In genomic region chr19:47444388-47444821, GRCh38 we compare ENCODE assay signal across 12 cellular contexts. TPM values are rescaled to one million over a fixed set of nuclear protein-coding genes. Genes with fewer than 3 reads are reported as not detected.
DNase-seq lines count a peak whose midpoint lies in the region; ATAC-seq and TF ChIP-seq lines count a peak whose summit lies in the region.
"Had no signal": no experiment of that assay in that cellular context is flagged by ENCODE, and none has a peak within 500 bp of the region (broad histone marks: within the 10 kb centered on the region; RNA-seq: fewer than 3 reads in every experiment).

No MANE protein-coding gene starts in this region.

- peaks cover 72% of the 10 kb centered on the region for H3K27me3 Mint-ChIP-seq in activated naive CD8-positive, alpha-beta T cell treated with anti-CD3 and anti-CD28 coated beads, Interleukin-2, amount 50 U/mL, for 24 hours
- H3K27me3 Mint-ChIP-seq in naive thymus-derived CD4-positive, alpha-beta T cell = peaks cover 49 to 76% (median 70%) of the 10 kb centered on the region in 5 donors

- H3K4me3 Mint-ChIP-seq in activated naive CD8-positive, alpha-beta T cell treated with anti-CD3 and anti-CD28 coated beads, Interleukin-2, amount 50 U/mL, for 24 hours = no peak overlapping the region
- H3K4me3 Mint-ChIP-seq in naive thymus-derived CD4-positive, alpha-beta T cell = peak overlapping the region; percentile 55 to 83 (median 74)

- H3K36me3 ChIP-seq in DOHH2 (ENCODE audit: control insufficient read depth, low read length) = no peaks in the 10 kb centered on the region
- H3K36me3 ChIP-seq in SJCRH30 = no peaks in the 10 kb centered on the region
- H3K36me3 ChIP-seq in naive thymus-derived CD4-positive, alpha-beta T cell (ENCODE audit: control insufficient read depth in 2 of 3, insufficient read depth in 3 of 3, low read length in 3 of 3) = no peaks in the 10 kb centered on the region
- H3K36me3 ChIP-seq: stomach had no signal

- H3K4me1 Mint-ChIP-seq in activated naive CD8-positive, alpha-beta T cell treated with anti-CD3 and anti-CD28 coated beads, Interleukin-2, amount 50 U/mL, for 24 hours = peaks cover 43% of the 10 kb centered on the region
- peaks cover 44 to 57% (median 46%) of the 10 kb centered on the region in 7 donors for H3K4me1 Mint-ChIP-seq in naive thymus-derived CD4-positive, alpha-beta T cell

- H3K9me2 ChIP-seq in DOHH2 (replicated peaks; ENCODE audit: control insufficient read depth, low read length) = no peaks in the 10 kb centered on the region

- H3K9me3 Mint-ChIP-seq in activated naive CD8-positive, alpha-beta T cell treated with anti-CD3 and anti-CD28 coated beads, Interleukin-2, amount 50 U/mL, for 24 hours = no peaks in the 10 kb centered on the region
- H3K9me3 Mint-ChIP-seq in naive thymus-derived CD4-positive, alpha-beta T cell = peaks cover 0 to 5% (median 0%) of the 10 kb centered on the region in 11 donors

- POLR2A ChIA-PET in naive thymus-derived CD4-positive, alpha-beta T cell (lab: Charles Lee) = interaction anchor here (0.8 to 1.2 kb wide), 2 partner anchors 163 to 301 kb away, joined by 3 read pairs; partner anchors contain the start of gene NOP53

- no peaks in the 10 kb centered on the region for H3K9me3 ChIP-seq in DOHH2 (ENCODE audit: control insufficient read depth, insufficient read depth, low read length)
- no peaks in the 10 kb centered on the region for H3K9me3 ChIP-seq in SJCRH30 (replicated peaks)
- H3K9me3 ChIP-seq in naive thymus-derived CD4-positive, alpha-beta T cell (ENCODE audit: control insufficient read depth in 2 of 3, low read length in 3 of 3) = peaks cover 0 to 4% (median 0%) of the 10 kb centered on the region in 3 experiments

- no peaks in the 10 kb centered on the region for H3K36me3 Mint-ChIP-seq in activated naive CD8-positive, alpha-beta T cell treated with anti-CD3 and anti-CD28 coated beads, Interleukin-2, amount 50 U/mL, for 24 hours (ENCODE audit: low read depth)
- H3K36me3 Mint-ChIP-seq in naive thymus-derived CD4-positive, alpha-beta T cell = no peaks in the 10 kb centered on the region

- H3K27ac ChIP-seq in DOHH2 (ENCODE audit: low read depth, low read length) (no peak overlapping the region), SJCRH30 (no peak overlapping the region)
- H3K27ac ChIP-seq in naive thymus-derived CD4-positive, alpha-beta T cell (ENCODE audit: low read depth, low read length) = no peak overlapping the region
- H3K27ac ChIP-seq: stomach had no signal

- 0 out of 2 replicates have a peak, but pooled peaks cover 4% of the 10 kb centered on the region for H3F3A ChIP-seq in DOHH2 (ENCODE audit: control insufficient read depth, insufficient read depth)

- CTCF ChIA-PET in naive thymus-derived CD4-positive, alpha-beta T cell (lab: Charles Lee) = no interaction called here

- DNase-seq in SJCRH30 (peak; percentile 50 to 65), SHP77 (lab: John Stamatoyannopoulos, UW) (no peak), NCI-H1436 (lab: John Stamatoyannopoulos, UW) (no peak), omental fat pad (ENCODE audit: low spot score) (no peak)
- DNase-seq in activated naive CD8-positive, alpha-beta T cell treated with anti-CD3 and anti-CD28 coated beads, Interleukin-2, amount 50 U/mL, for 24 hours = no peak
- peak in 8 of 9 donors; percentile 23 to 64 (median 50) for DNase-seq in naive thymus-derived CD4-positive, alpha-beta T cell
- DNase-seq: Calu3, NCI-H1930, stomach had no signal

- TF ChIP-seq CTCF in DOHH2 (IDR thresholded peaks at IDR 0.05; ENCODE audit: low read depth, low read length, poor library complexity, severe bottlenecking) = no peak
- no peak for TF ChIP-seq CTCF in omental fat pad (IDR thresholded peaks at IDR 0.05)

- no peak overlapping the region for H3K4me3 ChIP-seq in DOHH2 (ENCODE audit: low read length)
- no peak overlapping the region for H3K4me3 ChIP-seq in SJCRH30
- peak overlapping the region; percentile 26 for H3K4me3 ChIP-seq in naive thymus-derived CD4-positive, alpha-beta T cell (ENCODE audit: low read length)
- H3K4me3 ChIP-seq: stomach had no signal

- peaks cover 25% of the 10 kb centered on the region for H3K27me3 ChIP-seq in DOHH2 (ENCODE audit: control insufficient read depth, low read length)
- H3K27me3 ChIP-seq in SJCRH30 = peaks cover 13% of the 10 kb centered on the region; the same call in 1 of the 2 replicates
- peaks cover 3 to 5% of the 10 kb centered on the region in 2 donors for H3K27me3 ChIP-seq in naive thymus-derived CD4-positive, alpha-beta T cell (ENCODE audit: control insufficient read depth in 2 of 2, insufficient read depth in 2 of 2, low read length in 2 of 2)

- intact Hi-C loops in naive thymus-derived CD4-positive, alpha-beta T cell (cut with micrococcal nuclease) = no loop called here

- no peaks in the 10 kb centered on the region for H3K79me2 ChIP-seq in DOHH2 (ENCODE audit: control insufficient read depth, low read length)

- no peaks in the 10 kb centered on the region for H4K20me1 ChIP-seq in DOHH2 (ENCODE audit: control insufficient read depth, insufficient read depth, low read depth, low read length)

- H3K4me2 ChIP-seq in DOHH2 (ENCODE audit: low read length) = peak overlapping the region; percentile 18; the same call in 1 of the 2 replicates

- peaks cover 24% of the 10 kb centered on the region for H3K4me1 ChIP-seq in DOHH2 (ENCODE audit: control insufficient read depth, low read length)
- no peaks in the 10 kb centered on the region for H3K4me1 ChIP-seq in SJCRH30
- H3K4me1 ChIP-seq in naive thymus-derived CD4-positive, alpha-beta T cell (ENCODE audit: control insufficient read depth in 2 of 2, insufficient read depth in 2 of 2, low read length in 2 of 2) = peaks cover 26 to 33% of the 10 kb centered on the region in 2 donors

- no peak overlapping the region for H3K27ac Mint-ChIP-seq in activated naive CD8-positive, alpha-beta T cell treated with anti-CD3 and anti-CD28 coated beads, Interleukin-2, amount 50 U/mL, for 24 hours
- H3K27ac Mint-ChIP-seq in naive thymus-derived CD4-positive, alpha-beta T cell = peak overlapping the region in 4 of 9 donors; percentile 20 to 59 (median 48)

- peak; percentile 24 for ATAC-seq in activated naive CD8-positive, alpha-beta T cell treated with anti-CD3 and anti-CD28 coated beads, Interleukin-2, amount 50 U/mL, for 24 hours
- ATAC-seq in naive thymus-derived CD4-positive, alpha-beta T cell = no peak
- no peak for ATAC-seq in HG03025 (IDR thresholded peaks at IDR 0.05; ENCODE audit: low FRiP score, unreplicated experiment)
- ATAC-seq in omental fat pad (ENCODE audit: low FRiP score) = no peak

RNA-seq across cellular contexts. Expression of gene MEIS3, which starts 25.1 kb away (rescaled TPM):
- 15.9 and 16.2 TPM in 2 replicates for total RNA-seq in SJCRH30 (2014; rRNA removed; shearing (Covaris generic))
- under 1 TPM in 1 of 5 experiments, not detected in 4; 0.17 TPM for total RNA-seq in naive thymus-derived CD4-positive, alpha-beta T cell
- not detected for polyA plus RNA-seq in naive thymus-derived CD4-positive, alpha-beta T cell
- 10 to 100 TPM in 2 of 4 donors, 1 to 10 TPM in 2; 7.3 to 17.2 (median 11.6) TPM for total RNA-seq in omental fat pad

RNA-seq across cellular contexts. Expression of gene SLC8A2, which starts 27.3 kb away (rescaled TPM):
- 0.10 TPM in 1 of 2 replicates, not detected in the other for total RNA-seq in SJCRH30 (2014; rRNA removed; shearing (Covaris generic))
- under 1 TPM in 3 of 5 experiments, not detected in 2; 0.05 to 0.19 (median 0.19) TPM for total RNA-seq in naive thymus-derived CD4-positive, alpha-beta T cell
- not detected for polyA plus RNA-seq in naive thymus-derived CD4-positive, alpha-beta T cell
- 1 to 10 TPM in 1 of 4 donors, under 1 TPM in 2, not detected in 1; 0.19 to 1.4 (median 0.47) TPM for total RNA-seq in omental fat pad
- total RNA-seq: epithelial cell of proximal tubule had no signal

RNA-seq across cellular contexts. Expression of gene KPTN, which starts 39.6 kb away (rescaled TPM):
- total RNA-seq in SJCRH30 (2014; rRNA removed; shearing (Covaris generic)) = 4.5 and 5.0 TPM in 2 replicates
- 1 to 10 TPM; 5.1 to 9.2 (median 6.7) TPM for total RNA-seq in naive thymus-derived CD4-positive, alpha-beta T cell
- 1 to 10 TPM; 4.4 to 8.1 TPM for polyA plus RNA-seq in naive thymus-derived CD4-positive, alpha-beta T cell
- total RNA-seq in omental fat pad = 1 to 10 TPM; 4.4 to 7.6 (median 5.5) TPM

Comparison
In these comparisons a context has a peak if more than half of its experiments do, and no peak if none do; other contexts are left out.
1. DNase-seq: peak in SJCRH30 (2 of 2) and naive thymus-derived CD4-positive, alpha-beta T cell (8 of 9); none in activated naive CD8-positive, alpha-beta T cell treated with anti-CD3 and anti-CD28 coated beads, Interleukin-2, amount 50 U/mL, for 24 hours (single experiment), SHP77 (0 of 2), NCI-H1436 (single experiment) and omental fat pad (single experiment).
2. RNA of gene MEIS3, which starts 25.1 kb away (total RNA-seq): 15.9 to 16.2 TPM in SJCRH30 and 7.3 to 17.2 TPM in omental fat pad; 0.17 TPM in naive thymus-derived CD4-positive, alpha-beta T cell; every median in the first group is over 4 times any median in the second.